8 cellular contexts compared by ENCODE assay signal in the genomic region with DNA sequence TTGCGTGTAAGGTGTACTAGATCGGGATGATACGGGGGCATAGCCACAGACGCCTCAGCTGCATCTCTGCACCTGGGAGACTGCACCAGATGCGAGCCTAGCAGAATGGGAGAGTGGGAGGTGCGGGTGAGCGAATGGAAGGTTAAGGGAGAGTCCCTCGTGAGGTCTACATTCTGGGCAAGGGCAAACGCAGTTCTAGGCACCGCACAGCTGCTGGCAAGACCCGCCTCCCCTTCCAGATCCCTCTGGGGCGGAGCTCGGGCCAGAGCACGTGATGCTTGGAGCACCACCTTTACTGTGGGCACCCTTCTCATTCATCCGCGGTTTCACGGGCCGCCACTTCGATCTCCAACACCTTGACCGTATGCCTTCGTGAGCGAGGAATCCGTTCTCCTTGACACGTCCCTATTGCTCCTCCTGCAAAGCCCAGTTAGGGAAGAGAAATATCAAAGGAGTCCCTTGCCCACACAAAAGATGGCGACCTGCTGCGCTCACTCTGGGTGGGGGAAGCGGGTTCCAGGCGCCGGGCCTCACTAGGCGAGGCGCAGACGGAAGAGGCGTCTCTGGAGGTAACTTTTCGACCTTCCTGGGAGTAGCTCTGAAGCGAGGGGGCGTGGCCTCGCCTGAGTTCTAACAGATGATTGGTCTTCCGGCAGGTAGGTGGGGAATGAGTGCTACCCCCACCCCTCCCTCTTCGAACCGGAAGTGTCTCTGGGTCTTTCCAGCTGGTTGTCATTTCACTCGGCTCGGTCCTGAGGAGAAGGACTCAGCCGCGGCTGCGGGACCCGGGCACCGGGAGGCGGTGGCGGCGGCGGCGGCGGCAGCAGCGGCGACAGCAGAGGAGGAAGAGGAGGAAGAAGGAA. TPM values are rescaled to one million over a fixed set of nuclear protein-coding genes. Genes with fewer than 3 reads are reported as not detected.
DNase-seq lines count a peak whose midpoint lies in the region; ATAC-seq, FAIRE-seq and TF ChIP-seq lines count a peak whose summit lies in the region.

A gene (plus strand): TSS at position 740 of the 863 bp plus-strand sequence. CDS start 1,385 bp downstream, outside the sequence.

- peak within 1 kb of the TSS; percentile 73 to 91 for H3K4me3 ChIP-seq in body of pancreas

- H3K27ac ChIP-seq in 22Rv1: peak within 1 kb of the TSS; percentile 63
- H3K27ac ChIP-seq in body of pancreas: peak within 1 kb of the TSS; percentile 79 to 95 (median 92)

- intact Hi-C loops in body of pancreas (cut with DNase I): no loop called here
- intact Hi-C loops in sciatic nerve (cut with DNase I): no loop called here

- TF ChIP-seq CTCF in 22Rv1 (IDR thresholded peaks at IDR 0.05) (no peak), body of pancreas (IDR thresholded peaks at IDR 0.05) (peak in 1 of 7 experiments; percentile 3)

- DNase-seq in NCI-H2107 treated with DMSO at 0.1 percent for 48 hours (lab: John Stamatoyannopoulos, UW; ENCODE audit: unreplicated experiment) (peak; percentile 91), body of pancreas (peak; percentile 99 to 100 (median 100)), iPS DF 19.7 (ENCODE audit: low read depth, low spot score) (peak; percentile 97), sciatic nerve (ENCODE audit: low spot score) (peak; percentile 99)

- peaks cover 19% of the 10 kb centered on the region for H3K4me1 ChIP-seq in body of pancreas

- FAIRE-seq in TTC549 (lab: Jason Lieb, UNC): peak; percentile 85

- peak; percentile 87 for ATAC-seq in GM18520 (IDR thresholded peaks at IDR 0.05; ENCODE audit: unreplicated experiment)
- peak; percentile 92 for ATAC-seq in HG03064 (IDR thresholded peaks at IDR 0.05; ENCODE audit: low read depth, unreplicated experiment)
- peak; percentile 94 for ATAC-seq in body of pancreas
- peak; percentile 99 for ATAC-seq in sciatic nerve

- no peaks in the 10 kb centered on the region for H3K27me3 ChIP-seq in body of pancreas

- 3 to 4% methylated on average over 45 to 55 of the region's 55 CpGs for WGBS in body of pancreas, 2 donors

- no peaks in the 10 kb centered on the region for H3K36me3 ChIP-seq in body of pancreas (replicated peaks in 1 of 2; ENCODE audit: insufficient read depth in 1 of 2, low read depth in 2 of 2)

- H3K9me3 ChIP-seq in body of pancreas: no peaks in the 10 kb centered on the region

- TF ChIP-seq POLR2A in body of pancreas (IDR thresholded peaks at IDR 0.05): peak; percentile 94 to 99 (median 99)

RNA-seq across cellular contexts. Expression of the gene that starts here (rescaled TPM):
- total RNA-seq in body of pancreas (10 to 100 TPM; 35.3 to 35.6 TPM), sciatic nerve (42.2 TPM)

Comparison
In these comparisons a context has a peak if more than half of its experiments do, and no peak if none do; other contexts are left out.
1. Peak in every context shown above with its lines: DNase-seq, ATAC-seq, H3K4me3 ChIP-seq and H3K27ac ChIP-seq.